ENCODE assay signal across 10 cellular contexts in the genomic region with DNA sequence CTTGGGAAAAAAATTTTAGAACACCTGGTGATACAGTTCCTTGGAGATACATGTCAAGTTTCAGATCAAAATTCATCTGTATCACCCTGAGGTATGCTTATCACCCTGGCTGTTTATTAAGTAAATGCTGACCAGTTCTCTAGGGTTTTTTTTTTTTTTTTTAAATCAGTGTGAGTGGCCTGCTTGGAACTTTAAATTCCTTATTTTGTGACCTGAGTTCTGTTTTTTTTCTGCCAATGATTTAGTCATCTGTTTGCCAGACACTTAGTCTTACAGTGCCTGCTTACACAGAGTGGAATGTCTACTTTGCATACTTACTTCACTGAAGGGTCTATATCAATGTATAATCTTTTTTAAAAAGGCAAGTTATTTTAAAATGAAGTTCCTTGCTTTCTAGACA. TPM values are rescaled to one million over a fixed set of nuclear protein-coding genes. Genes with fewer than 3 reads are reported as not detected.
DNase-seq lines count a peak whose midpoint lies in the region; ATAC-seq and TF ChIP-seq lines count a peak whose summit lies in the region.
"Had no signal": no experiment of that assay in that cellular context is flagged by ENCODE, and none has a peak within 500 bp of the region (broad histone marks: within the 10 kb centered on the region; RNA-seq: fewer than 3 reads in every experiment).

No MANE protein-coding gene starts in this region.

- H3K27ac ChIP-seq in SK-N-MC: no peak overlapping the region

- TF ChIP-seq CTCF in mucosa of descending colon (IDR thresholded peaks at IDR 0.05): no peak

- POLR2A ChIA-PET in activated CD4-positive, alpha-beta T cell treated with anti-CD3 and anti-CD28 coated beads for 36 hours (lab: Charles Lee): no interaction called here

- H3K9me3 Mint-ChIP-seq in activated CD4-positive, alpha-beta T cell treated with anti-CD3 and anti-CD28 coated beads for 36 hours (ENCODE audit: low read depth): no peaks in the 10 kb centered on the region
- H3K9me3 Mint-ChIP-seq in stimulated activated memory B cell treated with anti-CD40 and anti-IgM and Interleukin-4, amounts not matched to agents 10 μg/mL and 1 μg/mL and 100 μg/mL, for 72 hours: no peaks in the 10 kb centered on the region

- no peaks in the 10 kb centered on the region for H3K36me3 ChIP-seq in SK-N-MC (ENCODE audit: insufficient read depth, low read length)
- no peaks in the 10 kb centered on the region for H3K36me3 ChIP-seq in mucosa of descending colon (ENCODE audit: low read depth)
- H3K36me3 ChIP-seq: uterus had no signal

- H3K4me1 Mint-ChIP-seq in activated CD4-positive, alpha-beta T cell treated with anti-CD3 and anti-CD28 coated beads for 36 hours: peaks cover 12% of the 10 kb centered on the region
- peaks cover 54% of the 10 kb centered on the region for H3K4me1 Mint-ChIP-seq in stimulated activated memory B cell treated with anti-CD40 and anti-IgM and Interleukin-4, amounts not matched to agents 10 μg/mL and 1 μg/mL and 100 μg/mL, for 72 hours

- no peak for DNase-seq in activated CD4-positive, alpha-beta T cell treated with anti-CD3 and anti-CD28 coated beads for 36 hours
- no peak for DNase-seq in activated CD4-positive, alpha-beta T cell treated with anti-CD3 and anti-CD28 coated beads, Interleukin-2, amount 50 U/mL, for 48 hours
- DNase-seq in SK-N-MC (ENCODE audit: low read depth, low spot score) (no peak), iris pigment epithelial cell (ENCODE audit: low read depth) (peak; percentile 28), mucosa of descending colon (no peak), activated gamma-delta T cell (lab: John Stamatoyannopoulos, UW) (no peak)
- no peak for DNase-seq in stimulated activated CD4-positive, alpha-beta T cell treated with anti-CD3 and anti-CD28 coated beads, Interleukin-1b, Interleukin-23, amount 100 ng/mL, for 48 hours
- DNase-seq: activated CD8-positive, alpha-beta memory T cell treated with anti-CD3 and anti-CD28 coated beads, Interleukin-2, amount 50 U/mL, for 48 hours; uterus had no signal

- intact Hi-C loops in activated CD4-positive, alpha-beta T cell treated with anti-CD3 and anti-CD28 coated beads for 36 hours (cut with DNase I, micrococcal nuclease): loop anchor here in 1 of 2 experiments (5.0 kb wide), 1 partner anchor 333 kb away; a partner anchor contains a TSS
- intact Hi-C loops in mucosa of descending colon (cut with DNase I, micrococcal nuclease): no loop called here

- ATAC-seq in activated CD4-positive, alpha-beta T cell treated with anti-CD3 and anti-CD28 coated beads for 36 hours: no peak
- no peak for ATAC-seq in stimulated activated memory B cell treated with anti-CD40 and anti-IgM and Interleukin-4, amounts not matched to agents 10 μg/mL and 1 μg/mL and 100 μg/mL, for 72 hours
- ATAC-seq in mucosa of descending colon: no peak

- no peaks in the 10 kb centered on the region for H3K9me3 ChIP-seq in SK-N-MC (ENCODE audit: low read depth, low read length)
- H3K9me3 ChIP-seq in mucosa of descending colon: no peaks in the 10 kb centered on the region
- H3K9me3 ChIP-seq: uterus had no signal

- H3K4me1 ChIP-seq in mucosa of descending colon (ENCODE audit: low read depth): peaks cover 2% of the 10 kb centered on the region
- H3K4me1 ChIP-seq: uterus had no signal

- no peak overlapping the region for H3K27ac Mint-ChIP-seq in activated CD4-positive, alpha-beta T cell treated with anti-CD3 and anti-CD28 coated beads for 36 hours
- no peak overlapping the region for H3K27ac Mint-ChIP-seq in stimulated activated memory B cell treated with anti-CD40 and anti-IgM and Interleukin-4, amounts not matched to agents 10 μg/mL and 1 μg/mL and 100 μg/mL, for 72 hours

- H3K4me3 ChIP-seq in SK-N-MC: peak overlapping the region; percentile 94
- no peak overlapping the region for H3K4me3 ChIP-seq in mucosa of descending colon
- H3K4me3 ChIP-seq: uterus had no signal

- H3K36me3 Mint-ChIP-seq in activated CD4-positive, alpha-beta T cell treated with anti-CD3 and anti-CD28 coated beads for 36 hours (ENCODE audit: low read depth): no peaks in the 10 kb centered on the region
- H3K36me3 Mint-ChIP-seq in stimulated activated memory B cell treated with anti-CD40 and anti-IgM and Interleukin-4, amounts not matched to agents 10 μg/mL and 1 μg/mL and 100 μg/mL, for 72 hours: peaks cover 7% of the 10 kb centered on the region

- H3K9ac ChIP-seq in SK-N-MC (ENCODE audit: insufficient read length): no peak overlapping the region

- CTCF ChIA-PET in activated CD4-positive, alpha-beta T cell treated with anti-CD3 and anti-CD28 coated beads for 36 hours (lab: Charles Lee): no interaction called here

- peak overlapping the region; percentile 71 for H3K4me3 Mint-ChIP-seq in activated CD4-positive, alpha-beta T cell treated with anti-CD3 and anti-CD28 coated beads for 36 hours
- peak overlapping the region; percentile 91 for H3K4me3 Mint-ChIP-seq in stimulated activated memory B cell treated with anti-CD40 and anti-IgM and Interleukin-4, amounts not matched to agents 10 μg/mL and 1 μg/mL and 100 μg/mL, for 72 hours

- H3K27me3 Mint-ChIP-seq in activated CD4-positive, alpha-beta T cell treated with anti-CD3 and anti-CD28 coated beads for 36 hours: peaks cover 29% of the 10 kb centered on the region
- H3K27me3 Mint-ChIP-seq in stimulated activated memory B cell treated with anti-CD40 and anti-IgM and Interleukin-4, amounts not matched to agents 10 μg/mL and 1 μg/mL and 100 μg/mL, for 72 hours: no peaks in the 10 kb centered on the region

RNA-seq across cellular contexts. Expression of a gene that starts 1.8 kb away (rescaled TPM):
- total RNA-seq in activated CD4-positive, alpha-beta T cell treated with anti-CD3 and anti-CD28 coated beads for 36 hours: under 1 TPM; 0.47 to 0.64 TPM
- total RNA-seq in mucosa of descending colon: 10 to 100 TPM; 38.9 to 91.4 (median 90.8) TPM

RNA-seq across cellular contexts. Expression of a gene that starts 49.4 kb away (rescaled TPM):
- total RNA-seq in activated CD4-positive, alpha-beta T cell treated with anti-CD3 and anti-CD28 coated beads for 36 hours: not detected
- total RNA-seq in mucosa of descending colon: 100 to 1,000 TPM; 191 to 861 (median 775) TPM

Comparison
In these comparisons a context has a peak if more than half of its experiments do, and no peak if none do; other contexts are left out.
1. RNA of a gene that starts 1.8 kb away (total RNA-seq): 38.9 to 91.4 TPM in mucosa of descending colon; 0.47 to 0.64 TPM in activated CD4-positive, alpha-beta T cell treated with anti-CD3 and anti-CD28 coated beads for 36 hours; every median in the first group is over 10 times any median in the second.
2. RNA of a gene that starts 49.4 kb away (total RNA-seq): 191 to 861 TPM in mucosa of descending colon; not detected in activated CD4-positive, alpha-beta T cell treated with anti-CD3 and anti-CD28 coated beads for 36 hours; every median in the first group is over 100 times any median in the second.